8 cellular contexts compared by ENCODE assay signal in genomic region chr1:226100436-226101347, GRCh38.
A peak's percentile ranks its signal among the peaks of the same experiment; 100 is the strongest.
DNase-seq lines count a peak whose midpoint lies in the region; ATAC-seq, FAIRE-seq and TF ChIP-seq lines count a peak whose summit lies in the region.

No MANE protein-coding gene starts in this region.

- in situ Hi-C loops in brain microvascular endothelial cell (cut with HindIII; ENCODE audit: low pct_ligation_motif_present, low sequenced_read_pairs) = no loop called here

- peak overlapping the region; percentile 48 for H3K4me3 ChIP-seq in brain microvascular endothelial cell (ENCODE audit: low read depth, low read length)

- no peak for TF ChIP-seq CTCF in brain microvascular endothelial cell (IDR thresholded peaks at IDR 0.05; ENCODE audit: low read depth, low read length, missing control alignments)

- no peaks in the 10 kb centered on the region for H3K27me3 ChIP-seq in brain microvascular endothelial cell (replicated peaks)

- DNase-seq in activated CD4-positive, CD25-positive, alpha-beta regulatory T cell treated with anti-CD3 and anti-CD28 coated beads, Interleukin-2, amount 50 U/mL, for 72 hours = no peak
- DNase-seq in OCI-M1 (lab: John Stamatoyannopoulos, UW) (peak; percentile 67), brain microvascular endothelial cell (peak; percentile 24), SKM-1 treated with dmso at 0.1 percent for 144 hours (lab: John Stamatoyannopoulos, UW; ENCODE audit: unreplicated experiment) (no peak), NCI-H1436 (lab: John Stamatoyannopoulos, UW) (no peak)
- DNase-seq in stimulated activated CD4-positive, alpha-beta T cell treated with anti-CD3 and anti-CD28 coated beads, Interleukin-1b, Interleukin-23, amount 100 ng/mL, for 4 hours (ENCODE audit: low read depth in 2 of 2) = peak; percentile 25 to 46

- H3K36me3 ChIP-seq in brain microvascular endothelial cell (replicated peaks) = no peaks in the 10 kb centered on the region

- ATAC-seq in activated CD4-positive, CD25-positive, alpha-beta regulatory T cell treated with anti-CD3 and anti-CD28 coated beads, Interleukin-2, amount 50 U/mL, for 24 hours = peak; percentile 51 to 55

- H3K27ac ChIP-seq in brain microvascular endothelial cell = no peak overlapping the region

- FAIRE-seq in islet of Langerhans (lab: Jason Lieb, UNC) = peak; percentile 65

Comparison
In these comparisons a context has a peak if more than half of its experiments do, and no peak if none do; other contexts are left out.
1. DNase-seq: peak in OCI-M1 (single experiment), brain microvascular endothelial cell (single experiment) and stimulated activated CD4-positive, alpha-beta T cell treated with anti-CD3 and anti-CD28 coated beads, Interleukin-1b, Interleukin-23, amount 100 ng/mL, for 4 hours (2 of 2); none in activated CD4-positive, CD25-positive, alpha-beta regulatory T cell treated with anti-CD3 and anti-CD28 coated beads, Interleukin-2, amount 50 U/mL, for 72 hours (single experiment), SKM-1 treated with dmso at 0.1 percent for 144 hours (single experiment) and NCI-H1436 (single experiment).